1 cellular context compared by ENCODE assay signal in the genomic region with DNA sequence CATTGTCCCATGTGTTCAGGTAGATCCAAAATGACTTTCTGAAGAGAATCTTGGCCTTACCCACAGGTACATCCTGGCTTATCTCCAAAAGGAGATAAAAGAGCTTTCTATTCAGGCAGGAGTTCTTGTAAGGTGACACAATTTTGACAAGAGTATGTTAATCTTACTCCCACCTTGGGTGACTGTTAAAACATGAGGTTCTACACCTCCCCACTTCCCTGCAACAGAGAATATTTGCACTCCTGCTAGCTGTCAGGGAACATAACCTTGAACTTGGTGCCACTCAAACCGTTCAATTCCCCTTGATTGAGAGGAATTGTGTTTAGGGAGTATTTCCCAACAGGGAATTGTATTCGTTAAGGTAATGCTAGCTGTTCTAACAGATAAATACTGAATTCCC.
TF ChIP-seq lines count a peak whose summit lies in the region.

No MANE protein-coding gene starts in this region.

TF ChIP-seq in liver, 16 proteins besides CTCF, POLR2A, EP300 and RAD21 (continued from another document):
- TF ChIP-seq ZBTB33 (IDR thresholded peaks at IDR 0.05) (no peak), TAF1 (conservative IDR thresholded peaks at IDR 0.05) (no peak), HNF4A (conservative IDR thresholded peaks at IDR 0.05) (peak; percentile 32 to 54), RXRA (IDR thresholded peaks at IDR 0.05) (peak in 1 of 2 donors; percentile 22)
- TF ChIP-seq, protein P1, sequence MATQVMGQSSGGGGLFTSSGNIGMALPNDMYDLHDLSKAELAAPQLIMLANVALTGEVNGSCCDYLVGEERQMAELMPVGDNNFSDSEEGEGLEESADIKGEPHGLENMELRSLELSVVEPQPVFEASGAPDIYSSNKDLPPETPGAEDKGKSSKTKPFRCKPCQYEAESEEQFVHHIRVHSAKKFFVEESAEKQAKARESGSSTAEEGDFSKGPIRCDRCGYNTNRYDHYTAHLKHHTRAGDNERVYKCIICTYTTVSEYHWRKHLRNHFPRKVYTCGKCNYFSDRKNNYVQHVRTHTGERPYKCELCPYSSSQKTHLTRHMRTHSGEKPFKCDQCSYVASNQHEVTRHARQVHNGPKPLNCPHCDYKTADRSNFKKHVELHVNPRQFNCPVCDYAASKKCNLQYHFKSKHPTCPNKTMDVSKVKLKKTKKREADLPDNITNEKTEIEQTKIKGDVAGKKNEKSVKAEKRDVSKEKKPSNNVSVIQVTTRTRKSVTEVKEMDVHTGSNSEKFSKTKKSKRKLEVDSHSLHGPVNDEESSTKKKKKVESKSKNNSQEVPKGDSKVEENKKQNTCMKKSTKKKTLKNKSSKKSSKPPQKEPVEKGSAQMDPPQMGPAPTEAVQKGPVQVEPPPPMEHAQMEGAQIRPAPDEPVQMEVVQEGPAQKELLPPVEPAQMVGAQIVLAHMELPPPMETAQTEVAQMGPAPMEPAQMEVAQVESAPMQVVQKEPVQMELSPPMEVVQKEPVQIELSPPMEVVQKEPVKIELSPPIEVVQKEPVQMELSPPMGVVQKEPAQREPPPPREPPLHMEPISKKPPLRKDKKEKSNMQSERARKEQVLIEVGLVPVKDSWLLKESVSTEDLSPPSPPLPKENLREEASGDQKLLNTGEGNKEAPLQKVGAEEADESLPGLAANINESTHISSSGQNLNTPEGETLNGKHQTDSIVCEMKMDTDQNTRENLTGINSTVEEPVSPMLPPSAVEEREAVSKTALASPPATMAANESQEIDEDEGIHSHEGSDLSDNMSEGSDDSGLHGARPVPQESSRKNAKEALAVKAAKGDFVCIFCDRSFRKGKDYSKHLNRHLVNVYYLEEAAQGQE (IDR thresholded peaks at IDR 0.05) = no peak
TF ChIP-seq in liver: peak in this region for 3.
